ENCODE assay signal across 20 cellular contexts in the genomic region with DNA sequence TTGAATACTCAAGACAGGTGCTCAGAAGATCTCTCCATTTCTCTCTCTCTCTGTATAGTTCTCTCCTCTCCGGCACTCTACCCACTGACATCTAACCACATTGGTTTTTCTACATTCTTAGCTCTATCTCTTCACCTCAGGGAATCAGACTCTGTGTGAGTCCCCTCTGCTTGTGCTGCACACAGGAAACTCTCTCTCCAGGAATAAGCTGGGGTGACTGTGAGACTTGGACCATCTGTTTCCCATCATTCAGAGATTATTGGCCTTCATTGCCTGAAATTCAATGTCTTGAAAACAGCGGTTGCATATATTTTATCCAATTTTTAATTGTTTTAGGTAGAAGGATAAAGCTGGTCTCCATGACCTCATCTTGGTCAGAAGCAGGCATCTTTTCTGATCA.
"Had no signal": no experiment of that assay in that cellular context is flagged by ENCODE, and none has a peak within 500 bp of the region (broad histone marks: within the 10 kb centered on the region; RNA-seq: fewer than 3 reads in every experiment).

No MANE protein-coding gene starts in this region.

- DNase-seq: islet precursor cell; left ventricle myocardium inferior; midbrain; mucosa of descending colon; naive thymus-derived CD4-positive, alpha-beta T cell; ovary; right lobe of liver; stimulated activated CD4-positive, alpha-beta T cell treated with anti-CD3 and anti-CD28 coated beads, Interleukin-1b, Interleukin-23, amount 100 ng/mL, for 48 hours; stimulated activated CD4-positive, alpha-beta T cell treated with anti-CD3 and anti-CD28 coated beads, Interleukin-4, amount 100 ng/mL, for 1 hour; stimulated activated naive B cell treated with anti-CD40 and anti-IgM and Interleukin-4, amounts not matched to agents 10 μg/mL and 1 μg/mL and 100 μg/mL, for 72 hours; stimulated activated naive CD8-positive, alpha-beta T cell treated with anti-CD3 and anti-CD28 coated beads, Interleukin-15, Interleukin-2, amounts not matched to agents 100 U/mL and 50 U/mL, for 24 hours; stomach; testis; thyroid gland; transverse colon; upper lobe of left lung had no signal

- H3K4me2 ChIP-seq: smooth muscle cell had no signal

- H3K4me3 ChIP-seq: left ventricle myocardium inferior, mucosa of descending colon, ovary, right atrium auricular region, right lobe of liver, smooth muscle cell, stomach, testis, thyroid gland, transverse colon, upper lobe of left lung, vagina had no signal

- H3K9me3 ChIP-seq: mucosa of descending colon, ovary, right atrium auricular region, right lobe of liver, testis, thyroid gland, upper lobe of left lung, vagina had no signal

- H3K4me1 ChIP-seq: left ventricle myocardium inferior, right atrium auricular region, right lobe of liver, stomach, testis, thyroid gland, transverse colon, upper lobe of left lung, vagina had no signal

- H3K27me3 ChIP-seq: ovary, right atrium auricular region, stomach, testis, thyroid gland, transverse colon, upper lobe of left lung, vagina had no signal

- H3K36me3 ChIP-seq: left ventricle myocardium inferior, ovary, right atrium auricular region, right lobe of liver, stomach, thyroid gland, transverse colon, upper lobe of left lung, vagina had no signal

- H3K27ac ChIP-seq: left ventricle myocardium inferior, ovary, right atrium auricular region, right lobe of liver, stomach, testis, thyroid gland, transverse colon, upper lobe of left lung, vagina had no signal

- ATAC-seq: mucosa of descending colon; naive thymus-derived CD4-positive, alpha-beta T cell; natural killer cell treated with Interleukin-12 subunit alpha and Interleukin-12 subunit beta and Interleukin-15 and Interleukin-18, amount 100 ng/mL, for 72 hours; right lobe of liver; stimulated activated naive B cell treated with anti-CD40 and anti-IgM and Interleukin-4, amounts not matched to agents 10 μg/mL and 1 μg/mL and 100 μg/mL, for 72 hours; stimulated activated naive CD8-positive, alpha-beta T cell treated with anti-CD3 and anti-CD28 coated beads, Interleukin-15, Interleukin-2, amounts not matched to agents 100 U/mL and 50 U/mL, for 24 hours had no signal
